Comparison of ENCODE assay signal across 21 cellular contexts in the genomic region with DNA sequence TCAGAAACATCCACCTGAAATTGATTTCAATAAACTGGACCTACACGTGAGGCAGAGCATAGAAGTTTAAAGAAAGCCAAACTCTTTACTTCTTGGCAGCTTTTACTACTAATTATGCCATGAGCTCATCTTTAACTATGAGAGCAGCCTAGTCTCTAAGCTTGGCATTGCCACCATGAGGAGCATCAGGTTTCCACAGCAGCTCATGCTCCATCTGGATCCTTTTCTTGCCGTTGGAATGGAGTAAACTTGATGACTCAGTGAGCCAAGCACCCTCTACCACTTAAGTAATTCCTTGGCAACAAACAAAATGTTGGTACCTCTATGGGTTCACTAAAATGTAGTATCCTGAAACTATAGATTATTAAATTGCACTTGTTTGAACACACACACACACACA.
A peak's percentile ranks its signal among the peaks of the same experiment; 100 is the strongest.
DNase-seq lines count a peak whose midpoint lies in the region; ATAC-seq, FAIRE-seq and TF ChIP-seq lines count a peak whose summit lies in the region.
"Had no signal": no experiment of that assay in that cellular context is flagged by ENCODE, and none has a peak within 500 bp of the region (broad histone marks: within the 10 kb centered on the region; RNA-seq: fewer than 3 reads in every experiment).

No MANE protein-coding gene starts in this region.

- ATAC-seq in GM18868 (IDR thresholded peaks at IDR 0.05; ENCODE audit: unreplicated experiment) (no peak), GM18505 (IDR thresholded peaks at IDR 0.05; ENCODE audit: unreplicated experiment) (no peak)
- ATAC-seq in activated naive CD8-positive, alpha-beta T cell treated with anti-CD3 and anti-CD28 coated beads, Interleukin-2, amount 50 U/mL, for 24 hours = no peak
- ATAC-seq: HepG2; naive thymus-derived CD8-positive, alpha-beta T cell had no signal

- H4K20me1 ChIP-seq in astrocyte (ENCODE audit: insufficient read depth, low read length) = no peaks in the 10 kb centered on the region

- no peak overlapping the region for H3K27ac ChIP-seq in astrocyte (ENCODE audit: low read depth, low read length)
- H3K27ac ChIP-seq: cardiac muscle cell, SJSA1, spleen, tibial nerve had no signal

- no peaks in the 10 kb centered on the region for H3K27me3 Mint-ChIP-seq in astrocyte (ENCODE audit: low read depth, unreplicated experiment)
- no peaks in the 10 kb centered on the region for H3K27me3 Mint-ChIP-seq in activated naive CD8-positive, alpha-beta T cell treated with anti-CD3 and anti-CD28 coated beads, Interleukin-2, amount 50 U/mL, for 24 hours
- H3K27me3 Mint-ChIP-seq: activated CD4-positive, alpha-beta T cell treated with anti-CD3 and anti-CD28 coated beads, Interleukin-2, amount 10 ng/mL, durations not matched to agents 24 days and 14 days; activated naive CD4-positive, alpha-beta T cell treated with anti-CD3 and anti-CD28 coated beads, Interleukin-2, amount 50 U/mL, for 24 hours; B cell; naive thymus-derived CD8-positive, alpha-beta T cell had no signal

- TF ChIP-seq POLR2A in GM18505 (IDR thresholded peaks at IDR 0.05; ENCODE audit: borderline replicate concordance, extremely low read depth, insufficient read depth, insufficient read length) = no peak

- FAIRE-seq in astrocyte (lab: Jason Lieb, UNC) = no peak
- FAIRE-seq: frontal cortex, HepG2 had no signal

- no peak for TF ChIP-seq CTCF in astrocyte (IDR thresholded peaks at IDR 0.05; ENCODE audit: insufficient read depth, low read depth, low read length)

- DNase-seq in H4 (ENCODE audit: low spot score) = peak; percentile 81
- DNase-seq in NCI-H2171 (lab: John Stamatoyannopoulos, UW) = peak; percentile 48
- DNase-seq in astrocyte (ENCODE audit: low read depth) = peak; percentile 14
- peak; percentile 9 for DNase-seq in iPS-NIHi11 (ENCODE audit: low spot score)
- DNase-seq in dedifferentiated amniotic fluid mesenchymal stem cell (ENCODE audit: extremely low spot score) = no peak
- DNase-seq in activated naive CD8-positive, alpha-beta T cell treated with anti-CD3 and anti-CD28 coated beads, Interleukin-2, amount 50 U/mL, for 24 hours = no peak
- DNase-seq: activated CD4-positive, alpha-beta T cell treated with anti-CD3 and anti-CD28 coated beads, Interleukin-2, amount 10 ng/mL, durations not matched to agents 24 days and 14 days; Calu3; effector CD4-positive, alpha-beta T cell; GF-D8; naive thymus-derived CD8-positive, alpha-beta T cell; spleen had no signal

- H3K27me3 ChIP-seq in astrocyte (ENCODE audit: insufficient read depth, low read length) = no peaks in the 10 kb centered on the region
- H3K27me3 ChIP-seq: cardiac muscle cell, SJSA1, spleen, tibial nerve had no signal

- no peak overlapping the region for H2AFZ ChIP-seq in astrocyte (ENCODE audit: low read depth, low read length)

- no peaks in the 10 kb centered on the region for H3K36me3 ChIP-seq in astrocyte (ENCODE audit: insufficient read depth, low read length)
- H3K36me3 ChIP-seq: cardiac muscle cell, SJSA1, spleen, tibial nerve had no signal

- H3K9me3 ChIP-seq in astrocyte (ENCODE audit: insufficient read depth, low read depth, low read length) = no peaks in the 10 kb centered on the region
- H3K9me3 ChIP-seq: SJSA1, spleen, tibial nerve had no signal

- H3K4me3 Mint-ChIP-seq in astrocyte (ENCODE audit: unreplicated experiment) = no peak overlapping the region
- no peak overlapping the region for H3K4me3 Mint-ChIP-seq in activated naive CD8-positive, alpha-beta T cell treated with anti-CD3 and anti-CD28 coated beads, Interleukin-2, amount 50 U/mL, for 24 hours
- H3K4me3 Mint-ChIP-seq: activated CD4-positive, alpha-beta T cell treated with anti-CD3 and anti-CD28 coated beads, Interleukin-2, amount 10 ng/mL, durations not matched to agents 24 days and 14 days; activated naive CD4-positive, alpha-beta T cell treated with anti-CD3 and anti-CD28 coated beads, Interleukin-2, amount 50 U/mL, for 24 hours; B cell; naive thymus-derived CD8-positive, alpha-beta T cell had no signal

- H3K27ac Mint-ChIP-seq in astrocyte (ENCODE audit: unreplicated experiment) = no peak overlapping the region
- H3K27ac Mint-ChIP-seq in activated naive CD8-positive, alpha-beta T cell treated with anti-CD3 and anti-CD28 coated beads, Interleukin-2, amount 50 U/mL, for 24 hours = no peak overlapping the region
- H3K27ac Mint-ChIP-seq: activated CD4-positive, alpha-beta T cell treated with anti-CD3 and anti-CD28 coated beads, Interleukin-2, amount 10 ng/mL, durations not matched to agents 24 days and 14 days; activated naive CD4-positive, alpha-beta T cell treated with anti-CD3 and anti-CD28 coated beads, Interleukin-2, amount 50 U/mL, for 24 hours; B cell; naive thymus-derived CD8-positive, alpha-beta T cell had no signal

- H3K4me3 ChIP-seq in astrocyte (ENCODE audit: insufficient read depth, low read depth, low read length) = no peak overlapping the region
- H3K4me3 ChIP-seq: cardiac muscle cell, SJSA1, spleen, tibial nerve had no signal

- H3K79me2 ChIP-seq in astrocyte (ENCODE audit: insufficient read depth, low read length) = no peaks in the 10 kb centered on the region

- no peak overlapping the region for H3K4me2 ChIP-seq in astrocyte (ENCODE audit: low read length)

- no peaks in the 10 kb centered on the region for H3K36me3 Mint-ChIP-seq in astrocyte (ENCODE audit: low read depth, unreplicated experiment)
- H3K36me3 Mint-ChIP-seq in activated naive CD8-positive, alpha-beta T cell treated with anti-CD3 and anti-CD28 coated beads, Interleukin-2, amount 50 U/mL, for 24 hours (ENCODE audit: low read depth) = no peaks in the 10 kb centered on the region
- H3K36me3 Mint-ChIP-seq: activated naive CD4-positive, alpha-beta T cell treated with anti-CD3 and anti-CD28 coated beads, Interleukin-2, amount 50 U/mL, for 24 hours; naive thymus-derived CD8-positive, alpha-beta T cell had no signal

- no peaks in the 10 kb centered on the region for H3K4me1 Mint-ChIP-seq in astrocyte (ENCODE audit: low read depth, unreplicated experiment)
- no peaks in the 10 kb centered on the region for H3K4me1 Mint-ChIP-seq in activated naive CD8-positive, alpha-beta T cell treated with anti-CD3 and anti-CD28 coated beads, Interleukin-2, amount 50 U/mL, for 24 hours
- H3K4me1 Mint-ChIP-seq: activated CD4-positive, alpha-beta T cell treated with anti-CD3 and anti-CD28 coated beads, Interleukin-2, amount 10 ng/mL, durations not matched to agents 24 days and 14 days; activated naive CD4-positive, alpha-beta T cell treated with anti-CD3 and anti-CD28 coated beads, Interleukin-2, amount 50 U/mL, for 24 hours; B cell; naive thymus-derived CD8-positive, alpha-beta T cell had no signal

- no peaks in the 10 kb centered on the region for H3K9me3 Mint-ChIP-seq in astrocyte (ENCODE audit: unreplicated experiment)
- H3K9me3 Mint-ChIP-seq in activated naive CD8-positive, alpha-beta T cell treated with anti-CD3 and anti-CD28 coated beads, Interleukin-2, amount 50 U/mL, for 24 hours = peaks cover 6% of the 10 kb centered on the region
- H3K9me3 Mint-ChIP-seq: activated CD4-positive, alpha-beta T cell treated with anti-CD3 and anti-CD28 coated beads, Interleukin-2, amount 10 ng/mL, durations not matched to agents 24 days and 14 days; activated naive CD4-positive, alpha-beta T cell treated with anti-CD3 and anti-CD28 coated beads, Interleukin-2, amount 50 U/mL, for 24 hours had no signal

- H3K4me1 ChIP-seq in astrocyte (ENCODE audit: insufficient read depth, low read length) = no peaks in the 10 kb centered on the region
- H3K4me1 ChIP-seq: SJSA1, spleen had no signal

- no peak overlapping the region for H3K9ac ChIP-seq in astrocyte (ENCODE audit: low read length)

Comparison
In these comparisons a context has a peak if more than half of its experiments do, and no peak if none do; other contexts are left out.
1. DNase-seq: peak in H4 (single experiment), NCI-H2171 (single experiment), astrocyte (single experiment) and iPS-NIHi11 (single experiment); none in dedifferentiated amniotic fluid mesenchymal stem cell (single experiment) and activated naive CD8-positive, alpha-beta T cell treated with anti-CD3 and anti-CD28 coated beads, Interleukin-2, amount 50 U/mL, for 24 hours (single experiment).